Comparison of ENCODE assay signal across 24 cellular contexts in genomic region chr14:76780360-76780759, GRCh38. TPM values are rescaled to one million over a fixed set of nuclear protein-coding genes. Genes with fewer than 3 reads are reported as not detected.
A peak's percentile ranks its signal among the peaks of the same experiment; 100 is the strongest.
DNase-seq lines count a peak whose midpoint lies in the region; ATAC-seq and TF ChIP-seq lines count a peak whose summit lies in the region.
"Had no signal": no experiment of that assay in that cellular context is flagged by ENCODE, and none has a peak within 500 bp of the region (broad histone marks: within the 10 kb centered on the region; RNA-seq: fewer than 3 reads in every experiment).

No MANE protein-coding gene starts in this region.

- H3K9me3 ChIP-seq in endodermal cell (ENCODE audit: control insufficient read depth, low read length): no peaks in the 10 kb centered on the region
- no peaks in the 10 kb centered on the region for H3K9me3 ChIP-seq in sigmoid colon
- H3K9me3 ChIP-seq in left lung: no peaks in the 10 kb centered on the region

- no peaks in the 10 kb centered on the region for H3K27me3 Mint-ChIP-seq in activated naive CD8-positive, alpha-beta T cell treated with anti-CD3 and anti-CD28 coated beads, Interleukin-2, amount 10 ng/mL, durations not matched to agents 7 days and 5 days
- H3K27me3 Mint-ChIP-seq in activated naive CD8-positive, alpha-beta T cell treated with anti-CD3 and anti-CD28 coated beads, Interleukin-2, amount 50 U/mL, for 24 hours: no peaks in the 10 kb centered on the region
- no peaks in the 10 kb centered on the region for H3K27me3 Mint-ChIP-seq in activated T-helper 17 cell treated with anti-CD3 and anti-CD28 coated beads, Interleukin-2, amount 50 U/mL, for 72 hours
- H3K27me3 Mint-ChIP-seq in endodermal cell (ENCODE audit: insufficient read depth): no peaks in the 10 kb centered on the region
- H3K27me3 Mint-ChIP-seq: IgD-negative memory B cell had no signal

- H3K36me3 ChIP-seq in endodermal cell (ENCODE audit: control insufficient read depth, insufficient read depth, low read length) (peaks cover 12% of the 10 kb centered on the region), sigmoid colon (peaks cover 0 to 22% (median 0%) of the 10 kb centered on the region in 4 donors), left lung (peaks cover 0 to 42% of the 10 kb centered on the region in 2 donors)

- no peak for ATAC-seq in activated naive CD8-positive, alpha-beta T cell treated with anti-CD3 and anti-CD28 coated beads, Interleukin-2, amount 10 ng/mL, durations not matched to agents 7 days and 5 days (ENCODE audit: low read depth)
- ATAC-seq in activated naive CD8-positive, alpha-beta T cell treated with anti-CD3 and anti-CD28 coated beads, Interleukin-2, amount 50 U/mL, for 24 hours: no peak
- ATAC-seq in activated T-helper 17 cell treated with anti-CD3 and anti-CD28 coated beads, Interleukin-2, amount 50 U/mL, for 72 hours (replicated peaks): no peak
- no peak for ATAC-seq in left lung
- ATAC-seq: foreskin keratinocyte, natural killer cell had no signal

- H3K4me3 Mint-ChIP-seq in activated naive CD8-positive, alpha-beta T cell treated with anti-CD3 and anti-CD28 coated beads, Interleukin-2, amount 10 ng/mL, durations not matched to agents 7 days and 5 days: no peak overlapping the region
- no peak overlapping the region for H3K4me3 Mint-ChIP-seq in activated naive CD8-positive, alpha-beta T cell treated with anti-CD3 and anti-CD28 coated beads, Interleukin-2, amount 50 U/mL, for 24 hours
- peak overlapping the region; percentile 0 for H3K4me3 Mint-ChIP-seq in activated T-helper 17 cell treated with anti-CD3 and anti-CD28 coated beads, Interleukin-2, amount 50 U/mL, for 72 hours
- no peak overlapping the region for H3K4me3 Mint-ChIP-seq in endodermal cell
- H3K4me3 Mint-ChIP-seq: natural killer cell had no signal

- H3K27me3 ChIP-seq in endodermal cell (ENCODE audit: control insufficient read depth, insufficient read depth, low read length, poor library complexity, severe bottlenecking) (no peaks in the 10 kb centered on the region), sigmoid colon (no peaks in the 10 kb centered on the region), left lung (no peaks in the 10 kb centered on the region)

- no peak for TF ChIP-seq POLR2A in sigmoid colon (IDR thresholded peaks at IDR 0.05)

- no peak overlapping the region for H3K27ac ChIP-seq in endodermal cell (ENCODE audit: low read depth, low read length)
- no peak overlapping the region for H3K27ac ChIP-seq in sigmoid colon
- no peak overlapping the region for H3K27ac ChIP-seq in left lung
- H3K27ac ChIP-seq: foreskin keratinocyte had no signal

- no peaks in the 10 kb centered on the region for H3K9me3 Mint-ChIP-seq in activated naive CD8-positive, alpha-beta T cell treated with anti-CD3 and anti-CD28 coated beads, Interleukin-2, amount 10 ng/mL, durations not matched to agents 7 days and 5 days
- no peaks in the 10 kb centered on the region for H3K9me3 Mint-ChIP-seq in activated naive CD8-positive, alpha-beta T cell treated with anti-CD3 and anti-CD28 coated beads, Interleukin-2, amount 50 U/mL, for 24 hours
- no peaks in the 10 kb centered on the region for H3K9me3 Mint-ChIP-seq in activated T-helper 17 cell treated with anti-CD3 and anti-CD28 coated beads, Interleukin-2, amount 50 U/mL, for 72 hours
- no peaks in the 10 kb centered on the region for H3K9me3 Mint-ChIP-seq in endodermal cell
- H3K9me3 Mint-ChIP-seq: IgD-negative memory B cell, natural killer cell had no signal

- TF ChIP-seq CTCF in endodermal cell (conservative IDR thresholded peaks at IDR 0.05): no peak
- TF ChIP-seq CTCF in sigmoid colon (IDR thresholded peaks at IDR 0.05): no peak
- TF ChIP-seq CTCF in left lung (IDR thresholded peaks at IDR 0.05): no peak

- intact Hi-C loops in sigmoid colon (cut with DNase I) (no loop called here), left lung (cut with DNase I) (loop anchor here in 1 of 2 donors (10.0 kb wide), 1 partner anchor 66 kb away; no protein-coding TSS in a partner anchor)

- no peaks in the 10 kb centered on the region for H3K36me3 Mint-ChIP-seq in activated naive CD8-positive, alpha-beta T cell treated with anti-CD3 and anti-CD28 coated beads, Interleukin-2, amount 10 ng/mL, durations not matched to agents 7 days and 5 days
- no peaks in the 10 kb centered on the region for H3K36me3 Mint-ChIP-seq in activated naive CD8-positive, alpha-beta T cell treated with anti-CD3 and anti-CD28 coated beads, Interleukin-2, amount 50 U/mL, for 24 hours (ENCODE audit: low read depth)
- H3K36me3 Mint-ChIP-seq in activated T-helper 17 cell treated with anti-CD3 and anti-CD28 coated beads, Interleukin-2, amount 50 U/mL, for 72 hours (ENCODE audit: low read depth): peaks cover 13% of the 10 kb centered on the region
- H3K36me3 Mint-ChIP-seq in endodermal cell (ENCODE audit: low read depth): peaks cover 20% of the 10 kb centered on the region
- H3K36me3 Mint-ChIP-seq: IgD-negative memory B cell, natural killer cell had no signal

- peaks cover 39% of the 10 kb centered on the region for H3K4me1 Mint-ChIP-seq in activated naive CD8-positive, alpha-beta T cell treated with anti-CD3 and anti-CD28 coated beads, Interleukin-2, amount 10 ng/mL, durations not matched to agents 7 days and 5 days
- peaks cover 25% of the 10 kb centered on the region for H3K4me1 Mint-ChIP-seq in activated naive CD8-positive, alpha-beta T cell treated with anti-CD3 and anti-CD28 coated beads, Interleukin-2, amount 50 U/mL, for 24 hours
- H3K4me1 Mint-ChIP-seq in activated T-helper 17 cell treated with anti-CD3 and anti-CD28 coated beads, Interleukin-2, amount 50 U/mL, for 72 hours: peaks cover 22% of the 10 kb centered on the region
- H3K4me1 Mint-ChIP-seq in endodermal cell: peaks cover 7% of the 10 kb centered on the region

- peak overlapping the region; percentile 80 for H3K27ac Mint-ChIP-seq in activated naive CD8-positive, alpha-beta T cell treated with anti-CD3 and anti-CD28 coated beads, Interleukin-2, amount 10 ng/mL, durations not matched to agents 7 days and 5 days
- H3K27ac Mint-ChIP-seq in activated naive CD8-positive, alpha-beta T cell treated with anti-CD3 and anti-CD28 coated beads, Interleukin-2, amount 50 U/mL, for 24 hours: no peak overlapping the region
- H3K27ac Mint-ChIP-seq in activated T-helper 17 cell treated with anti-CD3 and anti-CD28 coated beads, Interleukin-2, amount 50 U/mL, for 72 hours: peak overlapping the region; percentile 28
- H3K27ac Mint-ChIP-seq in endodermal cell: peak overlapping the region; percentile 40
- H3K27ac Mint-ChIP-seq: IgD-negative memory B cell had no signal

- H3K4me3 ChIP-seq in endodermal cell (ENCODE audit: low read length) (no peak overlapping the region), sigmoid colon (no peak overlapping the region), left lung (no peak overlapping the region)
- H3K4me3 ChIP-seq: skin epidermis had no signal

- DNase-seq in activated naive CD8-positive, alpha-beta T cell treated with anti-CD3 and anti-CD28 coated beads, Interleukin-2, amount 10 ng/mL, durations not matched to agents 7 days and 5 days: no peak
- no peak for DNase-seq in activated naive CD8-positive, alpha-beta T cell treated with anti-CD3 and anti-CD28 coated beads, Interleukin-2, amount 50 U/mL, for 24 hours
- DNase-seq in endodermal cell (no peak), sigmoid colon (peak; percentile 33), left lung (no peak), SKM-1 treated with dmso at 0.1 percent for 144 hours (lab: John Stamatoyannopoulos, UW; ENCODE audit: unreplicated experiment) (no peak), superior temporal gyrus (ENCODE audit: extremely low spot score) (no peak)
- DNase-seq: activated CD4-positive, alpha-beta T cell treated with anti-CD3 and anti-CD28 coated beads, Interleukin-2, amount 50 U/mL, for 48 hours; DMS79 treated with DMSO at 0.1 percent for 48 hours; erythroblast; foreskin keratinocyte; mesenchymal stem cell; natural killer cell; NCI-H524 treated with DMSO at 0.1 percent for 48 hours; stimulated activated CD4-positive, alpha-beta T cell treated with anti-CD3 and anti-CD28 coated beads, Interleukin-2, amount 100 ng/mL, for 48 hours had no signal

- H3K4me1 ChIP-seq in endodermal cell (ENCODE audit: control insufficient read depth, insufficient read depth, low read length): no peaks in the 10 kb centered on the region
- H3K4me1 ChIP-seq in sigmoid colon: peaks cover 0 to 22% (median 6%) of the 10 kb centered on the region in 4 donors
- H3K4me1 ChIP-seq in left lung: peaks cover 3 to 56% of the 10 kb centered on the region in 2 donors
- H3K4me1 ChIP-seq: foreskin keratinocyte had no signal

- no peak overlapping the region for H3K9ac ChIP-seq in endodermal cell (ENCODE audit: extremely low read depth, low read length, poor library complexity, severe bottlenecking)

- 77 to 78% methylated on average over 3 to 5 of the region's 5 CpGs for WGBS in endodermal cell (ENCODE audit: insufficient coverage in 1 of 2, insufficient read length in 1 of 2), 2 experiments
- WGBS in sigmoid colon, 2 donors: 48 to 67% methylated on average over 5 of the region's 5 CpGs

- TF ChIP-seq EP300 in sigmoid colon (IDR thresholded peaks at IDR 0.05): no peak

- POLR2A ChIA-PET in activated naive CD8-positive, alpha-beta T cell treated with anti-CD3 and anti-CD28 coated beads, Interleukin-2, amount 10 ng/mL, durations not matched to agents 7 days and 5 days (lab: Charles Lee): interaction anchor here (0.6 to 2.5 kb wide), 2 partner anchors 12 to 40 kb away, joined by 4 to 8 read pairs; no protein-coding TSS in a partner anchor

RNA-seq across cellular contexts. Expression of gene VASH1, which starts 19.1 kb away (rescaled TPM):
- total RNA-seq in activated naive CD8-positive, alpha-beta T cell treated with anti-CD3 and anti-CD28 coated beads, Interleukin-2, amount 10 ng/mL, durations not matched to agents 7 days and 5 days: 1 to 10 TPM; 7.0 to 9.0 TPM
- total RNA-seq in activated T-helper 17 cell treated with anti-CD3 and anti-CD28 coated beads, Interleukin-2, amount 50 U/mL, for 72 hours: 1 to 10 TPM; 2.6 to 6.4 TPM
- total RNA-seq in endodermal cell (10 to 100 TPM; 10.3 to 19.8 TPM), sigmoid colon (10 to 100 TPM in 1 of 4 donors, 1 to 10 TPM in 3; 3.0 to 13.0 (median 5.3) TPM), left lung (10 to 100 TPM; 26.5 to 29.3 TPM)
- 39.3 TPM for polyA plus RNA-seq in endodermal cell (2013, experiment 1 of 2)
- polyA plus RNA-seq in endodermal cell (2013, experiment 2 of 2): 42.6 TPM
- polyA plus RNA-seq in sigmoid colon: 1 to 10 TPM; 3.0 to 7.7 (median 3.7) TPM
- total RNA-seq: bronchial epithelial cell had no signal

RNA-seq across cellular contexts. Expression of gene ANGEL1, which starts 32.3 kb away (rescaled TPM):
- 10 to 100 TPM; 15.4 to 17.3 TPM for total RNA-seq in activated naive CD8-positive, alpha-beta T cell treated with anti-CD3 and anti-CD28 coated beads, Interleukin-2, amount 10 ng/mL, durations not matched to agents 7 days and 5 days
- 10 to 100 TPM; 10.6 to 10.7 TPM for total RNA-seq in activated T-helper 17 cell treated with anti-CD3 and anti-CD28 coated beads, Interleukin-2, amount 50 U/mL, for 72 hours
- total RNA-seq in endodermal cell: 10 to 100 TPM; 21.5 to 32.5 TPM
- 26.1 TPM for polyA plus RNA-seq in endodermal cell (2013, experiment 1 of 2)
- 22.1 TPM for polyA plus RNA-seq in endodermal cell (2013, experiment 2 of 2)
- 10 to 100 TPM in 2 of 4 donors, 1 to 10 TPM in 2; 9.6 to 16.1 (median 10.8) TPM for total RNA-seq in sigmoid colon
- polyA plus RNA-seq in sigmoid colon: 10 to 100 TPM in 1 of 3 donors, 1 to 10 TPM in 1, under 1 TPM in 1; 0.60 to 10.9 (median 1.4) TPM
- 10 to 100 TPM; 18.9 to 21.3 TPM for total RNA-seq in left lung

RNA-seq across cellular contexts. Expression of gene LRRC74A, which starts 45.8 kb away (rescaled TPM):
- total RNA-seq in activated naive CD8-positive, alpha-beta T cell treated with anti-CD3 and anti-CD28 coated beads, Interleukin-2, amount 10 ng/mL, durations not matched to agents 7 days and 5 days: not detected
- total RNA-seq in activated T-helper 17 cell treated with anti-CD3 and anti-CD28 coated beads, Interleukin-2, amount 50 U/mL, for 72 hours: not detected
- total RNA-seq in endodermal cell (not detected), sigmoid colon (not detected), left lung (not detected)
- not detected for polyA plus RNA-seq in endodermal cell (2013, experiment 1 of 2)
- not detected for polyA plus RNA-seq in endodermal cell (2013, experiment 2 of 2)
- not detected for polyA plus RNA-seq in sigmoid colon
- total RNA-seq: bronchial epithelial cell, foreskin keratinocyte, H4, MCF 10A, natural killer cell, posterior vena cava, ureter had no signal
- polyA plus RNA-seq: foreskin keratinocyte, IgD-negative memory B cell, keratinocyte had no signal
